In genomic region chr16:49470550-49470949, GRCh38 we compare ENCODE assay signal across 16 cellular contexts.
DNase-seq lines count a peak whose midpoint lies in the region; ATAC-seq and TF ChIP-seq lines count a peak whose summit lies in the region.
"Had no signal": no experiment of that assay in that cellular context is flagged by ENCODE, and none has a peak within 500 bp of the region (broad histone marks: within the 10 kb centered on the region; RNA-seq: fewer than 3 reads in every experiment).

No MANE protein-coding gene starts in this region.

- no peak for TF ChIP-seq EP300 in esophagus muscularis mucosa (IDR thresholded peaks at IDR 0.05)

- H3K4me3 Mint-ChIP-seq in osteocyte (ENCODE audit: unreplicated experiment) = no peak overlapping the region
- H3K4me3 Mint-ChIP-seq in stimulated activated naive B cell treated with anti-CD40 and anti-IgM and Interleukin-4, amounts not matched to agents 10 μg/mL and 1 μg/mL and 100 μg/mL, for 72 hours = no peak overlapping the region
- H3K4me3 Mint-ChIP-seq: CD4-positive, alpha-beta memory T cell had no signal

- H3K4me3 ChIP-seq in BLaER1 (no peak overlapping the region), esophagus muscularis mucosa (no peak overlapping the region)

- H3K36me3 ChIP-seq in BLaER1 (no peaks in the 10 kb centered on the region), esophagus muscularis mucosa (no peaks in the 10 kb centered on the region)

- H3K27ac ChIP-seq in BLaER1 (peak overlapping the region; percentile 42; the same call in 1 of the 2 replicates), esophagus muscularis mucosa (replicated peaks in 1 of 4) (no peak overlapping the region)
- H3K27ac ChIP-seq: HL-60 had no signal

- no peak for ATAC-seq in stimulated activated naive B cell treated with anti-CD40 and anti-IgM and Interleukin-4, amounts not matched to agents 10 μg/mL and 1 μg/mL and 100 μg/mL, for 72 hours (replicated peaks)

- no peaks in the 10 kb centered on the region for H3K9me3 Mint-ChIP-seq in osteocyte (ENCODE audit: unreplicated experiment)
- H3K9me3 Mint-ChIP-seq in stimulated activated naive B cell treated with anti-CD40 and anti-IgM and Interleukin-4, amounts not matched to agents 10 μg/mL and 1 μg/mL and 100 μg/mL, for 72 hours = no peaks in the 10 kb centered on the region
- H3K9me3 Mint-ChIP-seq: CD4-positive, alpha-beta memory T cell had no signal

- peak overlapping the region; percentile 29 for H3K4me2 ChIP-seq in BLaER1

- no peaks in the 10 kb centered on the region for H3K27me3 ChIP-seq in BLaER1
- peaks cover 0 to 8% (median 0%) of the 10 kb centered on the region in 4 donors for H3K27me3 ChIP-seq in esophagus muscularis mucosa

- 94% methylated on average over 2 of the region's 2 CpGs for WGBS in esophagus muscularis mucosa

- no peaks in the 10 kb centered on the region for H3K36me3 Mint-ChIP-seq in osteocyte (ENCODE audit: unreplicated experiment)
- no peaks in the 10 kb centered on the region for H3K36me3 Mint-ChIP-seq in stimulated activated naive B cell treated with anti-CD40 and anti-IgM and Interleukin-4, amounts not matched to agents 10 μg/mL and 1 μg/mL and 100 μg/mL, for 72 hours
- H3K36me3 Mint-ChIP-seq: CD4-positive, alpha-beta memory T cell had no signal

- H3K4me1 ChIP-seq in BLaER1 = peaks cover 46% of the 10 kb centered on the region
- no peaks in the 10 kb centered on the region for H3K4me1 ChIP-seq in esophagus muscularis mucosa

- peaks cover 2% of the 10 kb centered on the region for H3K4me1 Mint-ChIP-seq in osteocyte (ENCODE audit: unreplicated experiment)
- H3K4me1 Mint-ChIP-seq in stimulated activated naive B cell treated with anti-CD40 and anti-IgM and Interleukin-4, amounts not matched to agents 10 μg/mL and 1 μg/mL and 100 μg/mL, for 72 hours = peaks cover 6 to 7% of the 10 kb centered on the region in 2 donors

- H4K20me1 ChIP-seq in BLaER1 = no peaks in the 10 kb centered on the region

- peaks cover 32% of the 10 kb centered on the region for H3K27me3 Mint-ChIP-seq in osteocyte (ENCODE audit: unreplicated experiment)
- no peaks in the 10 kb centered on the region for H3K27me3 Mint-ChIP-seq in stimulated activated naive B cell treated with anti-CD40 and anti-IgM and Interleukin-4, amounts not matched to agents 10 μg/mL and 1 μg/mL and 100 μg/mL, for 72 hours
- H3K27me3 Mint-ChIP-seq: CD4-positive, alpha-beta memory T cell had no signal

- 0 out of 2 replicates have a peak overlapping the region, but pooled peaks have one; percentile 5 for H3K9ac ChIP-seq in BLaER1

- H3K9me3 ChIP-seq in BLaER1 = no peaks in the 10 kb centered on the region
- no peaks in the 10 kb centered on the region for H3K9me3 ChIP-seq in esophagus muscularis mucosa

- no peak for TF ChIP-seq CTCF in esophagus muscularis mucosa (IDR thresholded peaks at IDR 0.05)
- TF ChIP-seq CTCF in osteocyte (IDR thresholded peaks at IDR 0.05) = no peak

- H3K27ac Mint-ChIP-seq in osteocyte (ENCODE audit: unreplicated experiment) = no peak overlapping the region
- H3K27ac Mint-ChIP-seq in stimulated activated naive B cell treated with anti-CD40 and anti-IgM and Interleukin-4, amounts not matched to agents 10 μg/mL and 1 μg/mL and 100 μg/mL, for 72 hours = no peak overlapping the region
- H3K27ac Mint-ChIP-seq: CD4-positive, alpha-beta memory T cell had no signal

- TF ChIP-seq POLR2A in esophagus muscularis mucosa (IDR thresholded peaks at IDR 0.05; ENCODE audit: low read depth) = no peak

- DNase-seq in ELF-1 (ENCODE audit: low read depth, low spot score) = peak; percentile 65
- DNase-seq in esophagus muscularis mucosa (ENCODE audit: extremely low spot score) = peak; percentile 81
- peak; percentile 68 for DNase-seq in osteocyte (ENCODE audit: extremely low spot score, unreplicated experiment)
- DNase-seq in hippocampal formation (lab: John Stamatoyannopoulos, UW) = no peak
- DNase-seq in NCI-H1694 (lab: John Stamatoyannopoulos, UW) = no peak
- DNase-seq in A172 (ENCODE audit: low spot score) = no peak
- DNase-seq in stimulated activated naive B cell treated with anti-CD40 and anti-IgM and Interleukin-4, amounts not matched to agents 10 μg/mL and 1 μg/mL and 100 μg/mL, for 72 hours = no peak
- DNase-seq: ACHN; Calu3; CD4-positive, alpha-beta memory T cell; NCI-H1417; NCI-H1930; NCI-H526 treated with DMSO at 0.1 percent for 48 hours; SHP77 treated with DMSO at 0.1 percent for 48 hours had no signal

- intact Hi-C loops in esophagus muscularis mucosa (cut with DNase I) = no loop called here

Comparison
In these comparisons a context has a peak if more than half of its experiments do, and no peak if none do; other contexts are left out.
1. DNase-seq: peak in ELF-1 (single experiment), esophagus muscularis mucosa (single experiment) and osteocyte (single experiment); none in hippocampal formation (0 of 2), NCI-H1694 (single experiment), A172 (single experiment) and stimulated activated naive B cell treated with anti-CD40 and anti-IgM and Interleukin-4, amounts not matched to agents 10 μg/mL and 1 μg/mL and 100 μg/mL, for 72 hours (single experiment).